Comparison of ENCODE assay signal across 8 cellular contexts in genomic region chr18:11909081-11909410, GRCh38. TPM values are rescaled to one million over a fixed set of nuclear protein-coding genes. Genes with fewer than 3 reads are reported as not detected.
A peak's percentile ranks its signal among the peaks of the same experiment; 100 is the strongest.
DNase-seq lines count a peak whose midpoint lies in the region; ATAC-seq and TF ChIP-seq lines count a peak whose summit lies in the region.

No MANE protein-coding gene starts in this region.

- CTCF ChIA-PET in activated CD8-positive, alpha-beta memory T cell treated with anti-CD3 and anti-CD28 coated beads, Interleukin-2, amount 10 ng/mL, durations not matched to agents 7 days and 5 days (lab: Charles Lee), result interaction anchor here (1.0 to 2.7 kb wide), 3 partner anchors 13 to 87 kb away, joined by 3 to 9 read pairs (median 3); no protein-coding TSS in a partner anchor
- CTCF ChIA-PET in activated CD8-positive, alpha-beta T cell treated with anti-CD3 and anti-CD28 coated beads for 36 hours (lab: Charles Lee), result interaction anchor here (1.0 kb wide), 1 partner anchor 30 kb away, joined by 3 read pairs; no protein-coding TSS in a partner anchor

- H3K4me1 ChIP-seq in stomach, result peaks cover 14 to 26% (median 22%) of the 10 kb centered on the region in 4 donors

- peak overlapping the region; percentile 98 to 100 (median 98) for H3K27ac ChIP-seq in stomach

- no peak for TF ChIP-seq CTCF in activated CD8-positive, alpha-beta T cell treated with anti-CD3 and anti-CD28 coated beads for 36 hours (IDR thresholded peaks at IDR 0.05)
- TF ChIP-seq CTCF in stomach (IDR thresholded peaks at IDR 0.05), result no peak

- POLR2A ChIA-PET in activated CD8-positive, alpha-beta T cell treated with anti-CD3 and anti-CD28 coated beads for 36 hours (lab: Charles Lee), result interaction anchor here (1.0 to 1.7 kb wide), 5 partner anchors 20 to 87 kb away, joined by 3 to 7 read pairs (median 3); partner anchors contain the start of gene IMPA2

- intact Hi-C loops in activated CD8-positive, alpha-beta T cell treated with anti-CD3 and anti-CD28 coated beads for 36 hours (cut with micrococcal nuclease), result loop anchor here (2.0 kb wide), 1 partner anchor 58 kb away; the partner anchor contains the start of gene CHMP1B
- intact Hi-C loops in stomach (cut with DNase I; ENCODE audit: low total_unique reads), result loop anchor here (10.0 kb wide), 1 partner anchor 54 kb away; the partner anchor contains the start of gene CHMP1B

- H3K27me3 ChIP-seq in stomach, result no peaks in the 10 kb centered on the region

- ATAC-seq in activated CD8-positive, alpha-beta memory T cell treated with anti-CD3 and anti-CD28 coated beads, Interleukin-2, amount 10 ng/mL, durations not matched to agents 7 days and 5 days, result no peak
- no peak for ATAC-seq in activated CD8-positive, alpha-beta T cell treated with anti-CD3 and anti-CD28 coated beads for 36 hours
- ATAC-seq in GM19455 (IDR thresholded peaks at IDR 0.05; ENCODE audit: unreplicated experiment) (no peak), GM19023 (IDR thresholded peaks at IDR 0.05; ENCODE audit: unreplicated experiment) (no peak)

- WGBS in stomach, 5 donors, result 0 to 10% (median 8%) methylated on average over 8 of the region's 8 CpGs

- no peaks in the 10 kb centered on the region for H3K27me3 Mint-ChIP-seq in activated CD8-positive, alpha-beta memory T cell treated with anti-CD3 and anti-CD28 coated beads, Interleukin-2, amount 10 ng/mL, durations not matched to agents 7 days and 5 days
- H3K27me3 Mint-ChIP-seq in activated CD8-positive, alpha-beta T cell treated with anti-CD3 and anti-CD28 coated beads for 36 hours, result no peaks in the 10 kb centered on the region

- H3K4me3 ChIP-seq in iPS-11a (ENCODE audit: low read depth, low read length), result peak overlapping the region; percentile 74
- peak overlapping the region; percentile 55 to 89 (median 69) for H3K4me3 ChIP-seq in stomach

- H3K4me3 Mint-ChIP-seq in activated CD8-positive, alpha-beta memory T cell treated with anti-CD3 and anti-CD28 coated beads, Interleukin-2, amount 10 ng/mL, durations not matched to agents 7 days and 5 days, result peak overlapping the region; percentile 96
- peak overlapping the region; percentile 78 for H3K4me3 Mint-ChIP-seq in activated CD8-positive, alpha-beta T cell treated with anti-CD3 and anti-CD28 coated beads for 36 hours

- H3K36me3 Mint-ChIP-seq in activated CD8-positive, alpha-beta memory T cell treated with anti-CD3 and anti-CD28 coated beads, Interleukin-2, amount 10 ng/mL, durations not matched to agents 7 days and 5 days, result peaks cover 9% of the 10 kb centered on the region
- H3K36me3 Mint-ChIP-seq in activated CD8-positive, alpha-beta T cell treated with anti-CD3 and anti-CD28 coated beads for 36 hours (ENCODE audit: low read depth), result peaks cover 5% of the 10 kb centered on the region

- no peak for TF ChIP-seq EP300 in stomach (IDR thresholded peaks at IDR 0.05)

- H3K9me3 ChIP-seq in stomach, result no peaks in the 10 kb centered on the region

- peaks cover 0 to 18% (median 8%) of the 10 kb centered on the region in 4 donors for H3K36me3 ChIP-seq in stomach

- TF ChIP-seq POLR2A in stomach (IDR thresholded peaks at IDR 0.05), result no peak

- no peak for DNase-seq in activated CD8-positive, alpha-beta memory T cell treated with anti-CD3 and anti-CD28 coated beads, Interleukin-2, amount 10 ng/mL, durations not matched to agents 7 days and 5 days
- no peak for DNase-seq in activated CD8-positive, alpha-beta memory T cell treated with anti-CD3 and anti-CD28 coated beads, Interleukin-2, amount 50 U/mL, for 4 hours
- DNase-seq in activated CD8-positive, alpha-beta T cell treated with anti-CD3 and anti-CD28 coated beads for 36 hours, result no peak
- DNase-seq in stomach, result no peak
- no peak for DNase-seq in kidney glomerular epithelial cell (lab: John Stamatoyannopoulos, UW)

- H3K27ac Mint-ChIP-seq in activated CD8-positive, alpha-beta memory T cell treated with anti-CD3 and anti-CD28 coated beads, Interleukin-2, amount 10 ng/mL, durations not matched to agents 7 days and 5 days, result peak overlapping the region; percentile 82
- H3K27ac Mint-ChIP-seq in activated CD8-positive, alpha-beta T cell treated with anti-CD3 and anti-CD28 coated beads for 36 hours, result peak overlapping the region; percentile 86

- H3K4me1 Mint-ChIP-seq in activated CD8-positive, alpha-beta memory T cell treated with anti-CD3 and anti-CD28 coated beads, Interleukin-2, amount 10 ng/mL, durations not matched to agents 7 days and 5 days, result peaks cover 22% of the 10 kb centered on the region
- peaks cover 16% of the 10 kb centered on the region for H3K4me1 Mint-ChIP-seq in activated CD8-positive, alpha-beta T cell treated with anti-CD3 and anti-CD28 coated beads for 36 hours (ENCODE audit: low read depth)

- H3K9me3 Mint-ChIP-seq in activated CD8-positive, alpha-beta memory T cell treated with anti-CD3 and anti-CD28 coated beads, Interleukin-2, amount 10 ng/mL, durations not matched to agents 7 days and 5 days (ENCODE audit: low read depth), result no peaks in the 10 kb centered on the region
- no peaks in the 10 kb centered on the region for H3K9me3 Mint-ChIP-seq in activated CD8-positive, alpha-beta T cell treated with anti-CD3 and anti-CD28 coated beads for 36 hours

RNA-seq across cellular contexts. Expression of gene MPPE1, which starts 0.9 kb away (rescaled TPM):
- total RNA-seq in activated CD8-positive, alpha-beta memory T cell treated with anti-CD3 and anti-CD28 coated beads, Interleukin-2, amount 10 ng/mL, durations not matched to agents 7 days and 5 days, result 10 to 100 TPM; 42.9 to 64.9 TPM
- 10 to 100 TPM; 21.7 to 22.4 TPM for total RNA-seq in activated CD8-positive, alpha-beta T cell treated with anti-CD3 and anti-CD28 coated beads for 36 hours
- total RNA-seq in stomach, result 10 to 100 TPM; 15.2 to 82.0 (median 53.8) TPM
- 10 to 100 TPM; 17.3 to 20.6 (median 19.6) TPM for polyA plus RNA-seq in stomach

RNA-seq across cellular contexts. Expression of gene CHMP1B, which starts 57.8 kb away (rescaled TPM):
- 10 to 100 TPM; 23.4 to 27.1 TPM for total RNA-seq in activated CD8-positive, alpha-beta memory T cell treated with anti-CD3 and anti-CD28 coated beads, Interleukin-2, amount 10 ng/mL, durations not matched to agents 7 days and 5 days
- total RNA-seq in activated CD8-positive, alpha-beta T cell treated with anti-CD3 and anti-CD28 coated beads for 36 hours, result 10 to 100 TPM; 24.8 to 25.8 TPM
- 10 to 100 TPM; 17.9 to 96.0 (median 34.2) TPM for total RNA-seq in stomach
- polyA plus RNA-seq in stomach, result 10 to 100 TPM; 37.0 to 45.8 (median 42.0) TPM
